In genomic region chr1:77219166-77219887, GRCh38 we compare ENCODE assay signal across 1 cellular context.
A peak's percentile ranks its signal among the peaks of the same experiment; 100 is the strongest.
TF ChIP-seq lines count a peak whose summit lies in the region.

PIGK (minus strand) TSS chr1:77219430; CDS start chr1:77219402, 28 bp downstream.

TF ChIP-seq in HepG2, 621 proteins besides CTCF, POLR2A, EP300 and RAD21 (continued from another document and continues in another):
- peak; percentile 94 for TF ChIP-seq TFDP2 (CRISPR knock-in tag; IDR thresholded peaks at IDR 0.05)
- TF ChIP-seq ZNF576 (CRISPR knock-in tag; IDR thresholded peaks at IDR 0.05), result no peak
- TF ChIP-seq FOXK1 (CRISPR knock-in tag; IDR thresholded peaks at IDR 0.05; ENCODE audit: borderline replicate concordance, low read depth), result peak; percentile 95; the same call in 1 of the 2 replicates
- TF ChIP-seq ZBTB14 (CRISPR knock-in tag; IDR thresholded peaks at IDR 0.05), result no peak
- peak; percentile 89 for TF ChIP-seq PTBP1 (IDR thresholded peaks at IDR 0.05; ENCODE audit: low read depth, low read length, poor library complexity, severe bottlenecking)
- TF ChIP-seq STAT5B (CRISPR knock-in tag; IDR thresholded peaks at IDR 0.05), result no peak
- no peak for TF ChIP-seq SYNCRIP (IDR thresholded peaks at IDR 0.05; ENCODE audit: insufficient read depth, low read depth, low read length)
- TF ChIP-seq MAX (IDR thresholded peaks at IDR 0.05), result peak; percentile 38; the same call in 1 of the 2 replicates
- TF ChIP-seq NRL (CRISPR knock-in tag; IDR thresholded peaks at IDR 0.05; ENCODE audit: borderline replicate concordance), result peak; percentile 40; the same call in 1 of the 2 replicates
- TF ChIP-seq ZNF687 (CRISPR knock-in tag; IDR thresholded peaks at IDR 0.05), result peak; percentile 76
- TF ChIP-seq ZNF768 (CRISPR knock-in tag; IDR thresholded peaks at IDR 0.05), result peak; percentile 32; the same call in 1 of the 2 replicates
- TF ChIP-seq POLR2G (IDR thresholded peaks at IDR 0.05; ENCODE audit: low read depth, low read length), result peak; percentile 90
- 0 out of 2 replicates have a peak, but pooled peaks have one; percentile 45 for TF ChIP-seq MTERF4 (CRISPR knock-in tag; IDR thresholded peaks at IDR 0.05)
- TF ChIP-seq ZNF7 (CRISPR knock-in tag; IDR thresholded peaks at IDR 0.05), result no peak
- TF ChIP-seq ZNF564 (CRISPR knock-in tag; IDR thresholded peaks at IDR 0.05), result 0 out of 2 replicates have a peak, but pooled peaks have one; percentile 39
- TF ChIP-seq ZFP37 (CRISPR knock-in tag; IDR thresholded peaks at IDR 0.05; ENCODE audit: borderline replicate concordance), result no peak
- TF ChIP-seq TEAD2 (CRISPR knock-in tag; IDR thresholded peaks at IDR 0.05), result no peak
- peak; percentile 95 for TF ChIP-seq ZMYM4 (CRISPR knock-in tag; IDR thresholded peaks at IDR 0.05)
- TF ChIP-seq ZNF790 (CRISPR knock-in tag; IDR thresholded peaks at IDR 0.05; ENCODE audit: borderline replicate concordance), result no peak
- TF ChIP-seq ATF6 (CRISPR knock-in tag; conservative IDR thresholded peaks at IDR 0.05), result no peak
- TF ChIP-seq HINFP (CRISPR knock-in tag; IDR thresholded peaks at IDR 0.05; ENCODE audit: low read depth), result 0 out of 2 replicates have a peak, but pooled peaks have one; percentile 57
- peak; percentile 84 for TF ChIP-seq REPIN1 (CRISPR knock-in tag; IDR thresholded peaks at IDR 0.05; ENCODE audit: borderline replicate concordance, low read depth)
- no peak for TF ChIP-seq ZNF572 (CRISPR knock-in tag; IDR thresholded peaks at IDR 0.05)
- 0 out of 2 replicates have a peak, but pooled peaks have one; percentile 63 for TF ChIP-seq KDM3A (CRISPR knock-in tag; IDR thresholded peaks at IDR 0.05; ENCODE audit: low read depth)
- peak; percentile 14; the same call in 1 of the 2 replicates for TF ChIP-seq SOX5 (CRISPR knock-in tag; IDR thresholded peaks at IDR 0.05; ENCODE audit: borderline replicate concordance)
- no peak for TF ChIP-seq MED8 (CRISPR knock-in tag; IDR thresholded peaks at IDR 0.05; ENCODE audit: insufficient replicate concordance)
- 0 out of 2 replicates have a peak, but pooled peaks have one; percentile 27 for TF ChIP-seq ZSCAN31 (CRISPR knock-in tag; IDR thresholded peaks at IDR 0.05; ENCODE audit: low read depth)
- TF ChIP-seq ZNF879 (CRISPR knock-in tag; IDR thresholded peaks at IDR 0.05), result no peak
- no peak for TF ChIP-seq CBFB (CRISPR knock-in tag; IDR thresholded peaks at IDR 0.05)
- peak; percentile 91 for TF ChIP-seq POGZ (CRISPR knock-in tag; IDR thresholded peaks at IDR 0.05)
- no peak for TF ChIP-seq SMAD9 (CRISPR knock-in tag; IDR thresholded peaks at IDR 0.05)
- 0 out of 2 replicates have a peak, but pooled peaks have one; percentile 44 for TF ChIP-seq AHDC1 (CRISPR knock-in tag; IDR thresholded peaks at IDR 0.05; ENCODE audit: borderline replicate concordance)
- TF ChIP-seq CBX5 (CRISPR knock-in tag; IDR thresholded peaks at IDR 0.05; ENCODE audit: borderline replicate concordance), result peak; percentile 45; the same call in 1 of the 2 replicates
- peak; percentile 10 for TF ChIP-seq JARID2 (CRISPR knock-in tag; IDR thresholded peaks at IDR 0.05; ENCODE audit: insufficient replicate concordance)
- no peak for TF ChIP-seq ZNF546 (CRISPR knock-in tag; conservative IDR thresholded peaks at IDR 0.05)
- TF ChIP-seq MXI1 (IDR thresholded peaks at IDR 0.05; ENCODE audit: borderline replicate concordance, low read depth, low read length), result peak; percentile 34; the same call in 1 of the 3 replicates
- TF ChIP-seq ZNF274 (CRISPR knock-in tag; IDR thresholded peaks at IDR 0.05), result peak; percentile 57; the same call in 1 of the 2 replicates
- 0 out of 2 replicates have a peak, but pooled peaks have one; percentile 49 for TF ChIP-seq ZNF275 (CRISPR knock-in tag; IDR thresholded peaks at IDR 0.05; ENCODE audit: borderline replicate concordance)
- TF ChIP-seq JUN (CRISPR knock-in tag; IDR thresholded peaks at IDR 0.05), result no peak
- no peak for TF ChIP-seq NPAS2 (CRISPR knock-in tag; IDR thresholded peaks at IDR 0.05; ENCODE audit: borderline replicate concordance)
- TF ChIP-seq ZNF468 (CRISPR knock-in tag; IDR thresholded peaks at IDR 0.05), result no peak
- TF ChIP-seq NFATC3 (CRISPR knock-in tag; IDR thresholded peaks at IDR 0.05), result no peak
- no peak for TF ChIP-seq CCAR2 (optimal IDR thresholded peaks at IDR 0.05; ENCODE audit: low read depth, low read length)
- TF ChIP-seq TEAD3 (CRISPR knock-in tag; optimal IDR thresholded peaks at IDR 0.05; ENCODE audit: borderline replicate concordance), result peak; percentile 21
- TF ChIP-seq ZNF720 (CRISPR knock-in tag; IDR thresholded peaks at IDR 0.05), result no peak
- TF ChIP-seq BHLHE40 (IDR thresholded peaks at IDR 0.05; ENCODE audit: low read length), result no peak
- TF ChIP-seq NFYB (CRISPR knock-in tag; IDR thresholded peaks at IDR 0.05), result no peak
